ENCODE assay signal across 37 cellular contexts in genomic region chr5:99747342-99747741, GRCh38.
"Had no signal": no experiment of that assay in that cellular context is flagged by ENCODE, and none has a peak within 500 bp of the region (broad histone marks: within the 10 kb centered on the region; RNA-seq: fewer than 3 reads in every experiment).

No MANE protein-coding gene starts in this region.

- H3K4me1 Mint-ChIP-seq: activated naive CD4-positive, alpha-beta T cell treated with anti-CD3 and anti-CD28 coated beads, Interleukin-2, amount 10 ng/mL, durations not matched to agents 7 days and 5 days; activated naive CD4-positive, alpha-beta T cell treated with anti-CD3 and anti-CD28 coated beads, Interleukin-2, amount 50 U/mL, for 24 hours; activated naive CD8-positive, alpha-beta T cell treated with anti-CD3 and anti-CD28 coated beads for 36 hours; activated naive CD8-positive, alpha-beta T cell treated with anti-CD3 and anti-CD28 coated beads, Interleukin-2, amount 10 ng/mL, durations not matched to agents 7 days and 5 days; activated naive CD8-positive, alpha-beta T cell treated with anti-CD3 and anti-CD28 coated beads, Interleukin-2, amount 50 U/mL, for 24 hours; activated T-helper 17 cell treated with anti-CD3 and anti-CD28 coated beads, Interleukin-2, amount 50 U/mL, for 72 hours; brain; central memory CD8-positive, alpha-beta T cell had no signal

- H3K9me3 ChIP-seq: adrenal gland, ascending aorta, body of pancreas had no signal

- ATAC-seq: activated naive CD4-positive, alpha-beta T cell treated with anti-CD3 and anti-CD28 coated beads, Interleukin-2, amount 50 U/mL, for 72 hours; activated naive CD8-positive, alpha-beta T cell treated with anti-CD3 and anti-CD28 coated beads, Interleukin-2, amount 50 U/mL, for 24 hours; activated T-cell treated with anti-CD3 and anti-CD28 coated beads, Interleukin-2, amount 50 U/mL, for 4 hours; activated T-cell treated with anti-CD3 and anti-CD28 coated beads, Interleukin-2, amount 50 U/mL, for 72 hours; activated T-helper 17 cell treated with anti-CD3 and anti-CD28 coated beads, Interleukin-2, amount 50 U/mL, for 72 hours; body of pancreas had no signal

- H3K27me3 ChIP-seq: adrenal gland, ascending aorta, body of pancreas, brain microvascular endothelial cell, breast epithelium, cardiac muscle cell had no signal

- H3K27ac Mint-ChIP-seq: activated naive CD4-positive, alpha-beta T cell treated with anti-CD3 and anti-CD28 coated beads for 36 hours; activated naive CD4-positive, alpha-beta T cell treated with anti-CD3 and anti-CD28 coated beads, Interleukin-2, amount 10 ng/mL, durations not matched to agents 7 days and 5 days; activated naive CD4-positive, alpha-beta T cell treated with anti-CD3 and anti-CD28 coated beads, Interleukin-2, amount 50 U/mL, for 24 hours; activated naive CD4-positive, alpha-beta T cell treated with anti-CD3 and anti-CD28 coated beads, Interleukin-2, amount 50 U/mL, for 72 hours; activated naive CD8-positive, alpha-beta T cell; activated naive CD8-positive, alpha-beta T cell treated with anti-CD3 and anti-CD28 coated beads for 36 hours; activated naive CD8-positive, alpha-beta T cell treated with anti-CD3 and anti-CD28 coated beads, Interleukin-2, amount 10 ng/mL, durations not matched to agents 7 days and 5 days; activated naive CD8-positive, alpha-beta T cell treated with anti-CD3 and anti-CD28 coated beads, Interleukin-2, amount 50 U/mL, for 24 hours; activated T-cell treated with anti-CD3 and anti-CD28 coated beads, Interleukin-2, amount 50 U/mL, for 24 hours; activated T-cell treated with anti-CD3 and anti-CD28 coated beads, Interleukin-2, amount 50 U/mL, for 72 hours; activated T-helper 1 cell treated with anti-CD3 and anti-CD28 coated beads, Interleukin-12 subunit alpha, Interleukin-12 subunit beta, Interleukin-2, Interleukin-4 antibody, amounts not matched to agents 30 ng/mL and 10 ng/mL and 1 ng/mL, durations not matched to agents 14 hours and 24 hours and 36 hours; activated T-helper 17 cell treated with anti-CD3 and anti-CD28 coated beads, Interleukin-2, amount 50 U/mL, for 72 hours; activated T-helper 2 cell treated with anti-CD3 and anti-CD28 coated beads, Interferon-gamma antibody, Interleukin-2, Interleukin-4, amounts not matched to agents 10 μg/mL and 5 μg/mL and 100 μg/mL, durations not matched to agents 14 hours and 24 hours and 36 hours; brain had no signal

- H3K9me3 Mint-ChIP-seq: activated naive CD8-positive, alpha-beta T cell treated with anti-CD3 and anti-CD28 coated beads, Interleukin-2, amount 10 ng/mL, durations not matched to agents 7 days and 5 days had no signal

- H3K36me3 Mint-ChIP-seq: activated naive CD4-positive, alpha-beta T cell treated with anti-CD3 and anti-CD28 coated beads, Interleukin-2, amount 10 ng/mL, durations not matched to agents 7 days and 5 days; activated naive CD4-positive, alpha-beta T cell treated with anti-CD3 and anti-CD28 coated beads, Interleukin-2, amount 50 U/mL, for 24 hours; activated naive CD4-positive, alpha-beta T cell treated with anti-CD3 and anti-CD28 coated beads, Interleukin-2, amount 50 U/mL, for 72 hours; activated naive CD8-positive, alpha-beta T cell; activated naive CD8-positive, alpha-beta T cell treated with anti-CD3 and anti-CD28 coated beads for 36 hours; activated naive CD8-positive, alpha-beta T cell treated with anti-CD3 and anti-CD28 coated beads, Interleukin-2, amount 10 ng/mL, durations not matched to agents 7 days and 5 days; brain had no signal

- H3K4me3 ChIP-seq: adrenal gland, ascending aorta, body of pancreas, breast epithelium, cardiac muscle cell had no signal

- H3K4me1 ChIP-seq: adrenal gland, ascending aorta, body of pancreas, breast epithelium had no signal

- H3K4me3 Mint-ChIP-seq: activated naive CD4-positive, alpha-beta T cell treated with anti-CD3 and anti-CD28 coated beads for 36 hours; activated naive CD4-positive, alpha-beta T cell treated with anti-CD3 and anti-CD28 coated beads, Interleukin-2, amount 10 ng/mL, durations not matched to agents 7 days and 5 days; activated naive CD4-positive, alpha-beta T cell treated with anti-CD3 and anti-CD28 coated beads, Interleukin-2, amount 50 U/mL, for 24 hours; activated naive CD8-positive, alpha-beta T cell; activated naive CD8-positive, alpha-beta T cell treated with anti-CD3 and anti-CD28 coated beads for 36 hours; activated naive CD8-positive, alpha-beta T cell treated with anti-CD3 and anti-CD28 coated beads, Interleukin-2, amount 10 ng/mL, durations not matched to agents 7 days and 5 days; activated naive CD8-positive, alpha-beta T cell treated with anti-CD3 and anti-CD28 coated beads, Interleukin-2, amount 50 U/mL, for 24 hours; activated T-cell treated with anti-CD3 and anti-CD28 coated beads, Interleukin-2, amount 50 U/mL, for 24 hours; activated T-cell treated with anti-CD3 and anti-CD28 coated beads, Interleukin-2, amount 50 U/mL, for 4 hours; activated T-cell treated with anti-CD3 and anti-CD28 coated beads, Interleukin-2, amount 50 U/mL, for 72 hours; activated T-helper 1 cell treated with anti-CD3 and anti-CD28 coated beads, Interleukin-12 subunit alpha, Interleukin-12 subunit beta, Interleukin-2, Interleukin-4 antibody, amounts not matched to agents 30 ng/mL and 10 ng/mL and 1 ng/mL, durations not matched to agents 14 hours and 24 hours and 36 hours; activated T-helper 17 cell treated with anti-CD3 and anti-CD28 coated beads, Interleukin-2, amount 50 U/mL, for 72 hours; brain; central memory CD8-positive, alpha-beta T cell had no signal

- H3K36me3 ChIP-seq: adrenal gland, ascending aorta, brain microvascular endothelial cell, breast epithelium, cardiac muscle cell had no signal

- DNase-seq: activated effector memory CD4-positive, alpha-beta T cell treated with anti-CD3 and anti-CD28 coated beads, Interleukin-2, amount 50 U/mL, for 16 hours; activated effector memory CD4-positive, alpha-beta T cell treated with Interleukin-2 at 50 U/mL for 16 hours; activated gamma-delta T cell; activated gamma-delta T cell treated with Interleukin-2 at 50 U/mL for 16 hours; activated naive CD4-positive, alpha-beta T cell; activated naive CD4-positive, alpha-beta T cell treated with anti-CD3 and anti-CD28 coated beads for 36 hours; activated naive CD4-positive, alpha-beta T cell treated with anti-CD3 and anti-CD28 coated beads, Interleukin-2, amount 10 ng/mL, durations not matched to agents 7 days and 5 days; activated naive CD4-positive, alpha-beta T cell treated with anti-CD3 and anti-CD28 coated beads, Interleukin-2, amount 50 U/mL, for 16 hours; activated naive CD4-positive, alpha-beta T cell treated with Interleukin-2 at 50 U/mL for 16 hours; activated naive CD8-positive, alpha-beta T cell treated with anti-CD3 and anti-CD28 coated beads for 36 hours; activated naive CD8-positive, alpha-beta T cell treated with anti-CD3 and anti-CD28 coated beads, Interleukin-2, amount 10 ng/mL, durations not matched to agents 7 days and 5 days; activated naive CD8-positive, alpha-beta T cell treated with anti-CD3 and anti-CD28 coated beads, Interleukin-2, amount 50 U/mL, for 24 hours; activated T-cell treated with anti-CD3 and anti-CD28 coated beads, Interleukin-2, amount 50 U/mL, for 24 hours; activated T-cell treated with anti-CD3 and anti-CD28 coated beads, Interleukin-2, amount 50 U/mL, for 4 hours; activated T-cell treated with anti-CD3 and anti-CD28 coated beads, Interleukin-2, amount 50 U/mL, for 48 hours; activated T-cell treated with anti-CD3 and anti-CD28 coated beads, Interleukin-2, amount 50 U/mL, for 72 hours; adrenal gland; amniotic stem cell; amygdala; anterior cingulate cortex; aorta; body of pancreas; brain microvascular endothelial cell; caudate nucleus; central memory CD4-positive, alpha-beta T cell; cerebellar nuclear complex had no signal

- H3K27ac ChIP-seq: adrenal gland, ascending aorta, body of pancreas, brain microvascular endothelial cell, breast epithelium, cardiac muscle cell had no signal

- H3K27me3 Mint-ChIP-seq: activated naive CD4-positive, alpha-beta T cell treated with anti-CD3 and anti-CD28 coated beads, Interleukin-2, amount 10 ng/mL, durations not matched to agents 7 days and 5 days; activated naive CD4-positive, alpha-beta T cell treated with anti-CD3 and anti-CD28 coated beads, Interleukin-2, amount 50 U/mL, for 24 hours; activated naive CD8-positive, alpha-beta T cell; activated naive CD8-positive, alpha-beta T cell treated with anti-CD3 and anti-CD28 coated beads for 36 hours; activated naive CD8-positive, alpha-beta T cell treated with anti-CD3 and anti-CD28 coated beads, Interleukin-2, amount 10 ng/mL, durations not matched to agents 7 days and 5 days; activated naive CD8-positive, alpha-beta T cell treated with anti-CD3 and anti-CD28 coated beads, Interleukin-2, amount 50 U/mL, for 24 hours; activated T-cell treated with anti-CD3 and anti-CD28 coated beads, Interleukin-2, amount 50 U/mL, for 24 hours; activated T-helper 17 cell treated with anti-CD3 and anti-CD28 coated beads, Interleukin-2, amount 50 U/mL, for 72 hours; brain; central memory CD8-positive, alpha-beta T cell had no signal
